Comparison of ENCODE assay signal across 17 cellular contexts in the genomic region with DNA sequence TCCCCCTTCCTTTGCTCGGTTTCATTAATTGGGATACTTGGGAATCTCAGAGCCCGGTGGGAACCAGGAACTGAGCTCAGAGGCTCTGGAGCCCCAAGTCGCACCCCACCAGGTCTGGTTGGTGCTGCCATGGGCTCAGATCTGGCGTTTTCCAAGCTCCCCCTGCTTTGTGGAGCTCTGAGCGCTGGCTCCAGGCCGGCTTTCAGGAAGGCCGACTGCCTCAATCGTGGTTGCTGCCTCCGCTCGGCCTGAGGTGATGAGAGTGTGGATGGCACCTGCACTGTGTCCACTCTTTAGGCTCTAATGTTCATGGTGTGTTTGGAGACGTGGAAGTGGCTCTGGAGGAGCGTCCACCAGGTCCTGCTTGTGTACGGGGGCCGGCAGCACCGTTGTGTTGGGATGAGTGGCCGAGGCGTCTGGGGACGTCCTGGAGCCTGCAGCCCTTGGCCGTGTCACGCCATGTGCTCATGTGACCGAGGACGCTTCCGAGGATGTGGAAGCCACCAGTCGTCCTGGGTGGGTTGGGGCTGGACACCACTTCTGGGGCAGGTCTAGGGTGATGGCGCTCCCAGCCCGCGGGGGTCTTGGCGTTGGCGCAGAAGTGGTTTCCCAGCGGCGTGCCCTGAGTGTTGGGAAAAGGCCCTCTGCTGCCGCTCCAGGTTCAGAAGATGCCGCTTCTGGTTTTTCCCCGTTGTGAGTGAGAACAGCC. TPM values are rescaled to one million over a fixed set of nuclear protein-coding genes. Genes with fewer than 3 reads are reported as not detected.
DNase-seq lines count a peak whose midpoint lies in the region; ATAC-seq and TF ChIP-seq lines count a peak whose summit lies in the region.
"Had no signal": no experiment of that assay in that cellular context is flagged by ENCODE, and none has a peak within 500 bp of the region (broad histone marks: within the 10 kb centered on the region; RNA-seq: fewer than 3 reads in every experiment).

No MANE protein-coding gene starts in this region.

- H3K27me3 ChIP-seq in spleen (replicated peaks in 1 of 7) = no peaks in the 10 kb centered on the region

- no peak for TF ChIP-seq POLR2A in spleen (IDR thresholded peaks at IDR 0.05)

- no peaks in the 10 kb centered on the region for H3K9me3 ChIP-seq in KOPT-K1 (ENCODE audit: insufficient read depth, low read length, poor library complexity, severe bottlenecking)
- no peaks in the 10 kb centered on the region for H3K9me3 ChIP-seq in spleen

- ATAC-seq in left colon = no peak

- no peak overlapping the region for H3K4me3 ChIP-seq in spleen
- H3K4me3 ChIP-seq: K562 had no signal

- peaks cover 46 to 100% (median 87%) of the 10 kb centered on the region in 6 donors for H3K4me1 ChIP-seq in spleen

- TF ChIP-seq CTCF in spleen (IDR thresholded peaks at IDR 0.05 in 8 of 11, conservative IDR thresholded peaks at IDR 0.05 in 3 of 11) = no peak

- WGBS in spleen, 5 donors = 92 to 96% (median 93%) methylated on average over 22 to 34 of the region's 34 CpGs

- H3K36me3 ChIP-seq in KOPT-K1 (ENCODE audit: insufficient read depth, low read length) (no peaks in the 10 kb centered on the region), spleen (peaks cover 0 to 17% (median 0%) of the 10 kb centered on the region in 6 donors)

- peak; percentile 1 for DNase-seq in activated gamma-delta T cell treated with Interleukin-2 at 50 U/mL for 16 hours
- no peak for DNase-seq in activated gamma-delta T cell (lab: John Stamatoyannopoulos, UW)
- DNase-seq in left colon = peak; percentile 5 to 19
- DNase-seq in spleen = peak; percentile 77
- no peak for DNase-seq in midbrain (lab: John Stamatoyannopoulos, UW)
- DNase-seq in SW480 (ENCODE audit: low spot score) = no peak
- no peak for DNase-seq in COLO668 (lab: John Stamatoyannopoulos, UW; ENCODE audit: unreplicated experiment)
- DNase-seq: C1 segment of cervical spinal cord; DMS79; effector memory CD4-positive, alpha-beta T cell; immature natural killer cell; MV-4-11; NCI-H1930; NK-92 treated with Interleukin-12 subunit alpha and Interleukin-12 subunit beta, amount 100 ng/mL, for 24 hours had no signal

- H3K27ac ChIP-seq in KOPT-K1 (ENCODE audit: low read depth, low read length, poor library complexity, severe bottlenecking) = peak overlapping the region; percentile 56
- H3K27ac ChIP-seq in spleen = peak overlapping the region in 4 of 8 donors; percentile 66 to 77 (median 71)
- H3K27ac ChIP-seq: RWPE1 had no signal

- intact Hi-C loops in left colon (cut with DNase I, micrococcal nuclease) (no loop called here), spleen (cut with DNase I; ENCODE audit: low total_unique reads) (no loop called here)

RNA-seq across cellular contexts. Expression of gene INPP5A, which starts 8.2 kb away (rescaled TPM):
- 10 to 100 TPM; 35.6 to 42.2 TPM for total RNA-seq in left colon
- total RNA-seq in spleen = 10 to 100 TPM; 24.7 to 41.3 (median 33.7) TPM
- polyA plus RNA-seq in spleen = 10 to 100 TPM; 11.1 to 16.5 (median 11.7) TPM

Comparison
In these comparisons a context has a peak if more than half of its experiments do, and no peak if none do; other contexts are left out.
1. DNase-seq: peak in activated gamma-delta T cell treated with Interleukin-2 at 50 U/mL for 16 hours (single experiment), left colon (2 of 2) and spleen (single experiment); none in activated gamma-delta T cell (single experiment), midbrain (single experiment), SW480 (single experiment) and COLO668 (single experiment).